Comparison of ENCODE assay signal across 22 cellular contexts in the genomic region with DNA sequence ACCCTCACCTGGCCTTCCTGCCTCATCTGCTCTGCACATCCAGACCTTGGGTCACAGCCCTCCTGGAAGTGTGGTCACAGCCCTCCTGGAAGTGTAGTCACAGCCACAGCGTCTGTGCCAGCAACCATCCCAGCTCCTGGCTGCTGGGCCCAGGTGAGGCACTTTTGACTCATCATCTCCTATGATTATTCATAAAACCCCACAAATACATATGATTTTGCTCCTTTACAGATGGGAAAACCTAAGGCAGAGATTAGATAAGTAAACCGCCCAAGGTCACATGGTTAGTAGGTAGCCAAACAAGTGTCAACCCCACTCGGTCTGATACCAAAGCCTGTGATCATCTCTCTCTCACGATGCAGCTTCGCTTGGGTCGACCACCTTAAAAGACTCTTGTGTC.
DNase-seq lines count a peak whose midpoint lies in the region; ATAC-seq, FAIRE-seq and TF ChIP-seq lines count a peak whose summit lies in the region.
"Had no signal": no experiment of that assay in that cellular context is flagged by ENCODE, and none has a peak within 500 bp of the region (broad histone marks: within the 10 kb centered on the region; RNA-seq: fewer than 3 reads in every experiment).

No MANE protein-coding gene starts in this region.

- ATAC-seq in K562 (no peak), GM18505 (IDR thresholded peaks at IDR 0.05; ENCODE audit: unreplicated experiment) (no peak), GM19455 (IDR thresholded peaks at IDR 0.05; ENCODE audit: unreplicated experiment) (no peak), Right ventricle myocardium inferior (no peak)
- ATAC-seq: activated T-helper 17 cell treated with anti-CD3 and anti-CD28 coated beads, Interleukin-2, amount 50 U/mL, for 72 hours; HepG2; psoas muscle; SK-N-SH treated with all-trans-retinoic acid at 6 μM for 48 hours; stimulated activated memory B cell treated with anti-CD40 and anti-IgM and Interleukin-4, amounts not matched to agents 10 μg/mL and 1 μg/mL and 100 μg/mL, for 72 hours; WTC11 had no signal

- POLR2A ChIA-PET in MCF 10A (lab: Yijun Ruan, JAX) = interaction anchor here (0.6 to 5.4 kb wide), 24 partner anchors 10 to 1127 kb away, joined by 3 to 110 read pairs (median 4); partner anchors contain the start of gene FAM204A
- POLR2A ChIA-PET in K562 (lab: Yijun Ruan, JAX) = interaction anchor here (1.3 kb wide), 1 partner anchor 10 kb away, joined by 5 read pairs; no protein-coding TSS in a partner anchor

- H3K9ac ChIP-seq in K562 (ENCODE audit: insufficient read depth in 1 of 2, low read depth in 2 of 2, low read length in 2 of 2) = no peak overlapping the region
- H3K9ac ChIP-seq: BLaER1 had no signal

- H3K27me3 ChIP-seq in breast epithelium = no peaks in the 10 kb centered on the region
- no peaks in the 10 kb centered on the region for H3K27me3 ChIP-seq in K562 (ENCODE audit: control insufficient read depth in 2 of 2, insufficient read depth in 2 of 2, low read length in 2 of 2)
- H3K27me3 ChIP-seq: BLaER1 had no signal

- no peaks in the 10 kb centered on the region for H3K27me3 Mint-ChIP-seq in MCF 10A (ENCODE audit: insufficient read depth, unreplicated experiment)

- peaks cover 52% of the 10 kb centered on the region for H3K4me1 Mint-ChIP-seq in MCF 10A (ENCODE audit: insufficient read depth, unreplicated experiment)
- H3K4me1 Mint-ChIP-seq: activated T-helper 17 cell treated with anti-CD3 and anti-CD28 coated beads, Interleukin-2, amount 50 U/mL, for 72 hours had no signal

- H3K36me3 Mint-ChIP-seq in MCF 10A (ENCODE audit: insufficient read depth, unreplicated experiment) = no peaks in the 10 kb centered on the region
- H3K36me3 Mint-ChIP-seq: brain; stimulated activated memory B cell treated with anti-CD40 and anti-IgM and Interleukin-4, amounts not matched to agents 10 μg/mL and 1 μg/mL and 100 μg/mL, for 72 hours; WTC11 had no signal

- no peak overlapping the region for H3K4me2 ChIP-seq in K562 (ENCODE audit: insufficient read depth, low read length)
- H3K4me2 ChIP-seq: BLaER1 had no signal

- in situ Hi-C loops in K562 (cut with MboI) = no loop called here

- no peak for TF ChIP-seq RAD21 in K562 (CRISPR knock-in tag; conservative IDR thresholded peaks at IDR 0.05 in 1 of 2, IDR thresholded peaks at IDR 0.05 in 1 of 2)

- peak overlapping the region; percentile 96 for H3K27ac Mint-ChIP-seq in MCF 10A (ENCODE audit: low read depth, unreplicated experiment)
- H3K27ac Mint-ChIP-seq: activated T-helper 17 cell treated with anti-CD3 and anti-CD28 coated beads, Interleukin-2, amount 50 U/mL, for 72 hours; brain; endodermal cell; stimulated activated memory B cell treated with anti-CD40 and anti-IgM and Interleukin-4, amounts not matched to agents 10 μg/mL and 1 μg/mL and 100 μg/mL, for 72 hours; WTC11 had no signal

- FAIRE-seq in K562 (lab: Jason Lieb, UNC) = no peak
- FAIRE-seq: H1, HepG2 had no signal

- H3K79me2 ChIP-seq in K562 (ENCODE audit: control insufficient read depth, insufficient read depth, low read length) = no peaks in the 10 kb centered on the region

- H2AFZ ChIP-seq in K562 (ENCODE audit: low read depth, low read length) = no peak overlapping the region; the same call in 1 of the 2 replicates

- peak overlapping the region; percentile 3 for H3K4me3 Mint-ChIP-seq in MCF 10A (ENCODE audit: unreplicated experiment)
- H3K4me3 Mint-ChIP-seq: activated T-helper 17 cell treated with anti-CD3 and anti-CD28 coated beads, Interleukin-2, amount 50 U/mL, for 72 hours; brain; endodermal cell; stimulated activated memory B cell treated with anti-CD40 and anti-IgM and Interleukin-4, amounts not matched to agents 10 μg/mL and 1 μg/mL and 100 μg/mL, for 72 hours; WTC11 had no signal

- no peaks in the 10 kb centered on the region for H3K9me1 ChIP-seq in K562 (ENCODE audit: control insufficient read depth, insufficient read depth, low read length)

- 36% methylated on average over 5 of the region's 6 CpGs for WGBS in K562 (ENCODE audit: insufficient coverage, low coverage, missing lambda C conversion rate)

- H3K4me3 ChIP-seq in breast epithelium = no peak overlapping the region
- no peak overlapping the region for H3K4me3 ChIP-seq in K562
- no peak overlapping the region for H3K4me3 ChIP-seq in fibroblast of the aortic adventitia (ENCODE audit: low read depth, low read length)
- H3K4me3 ChIP-seq: BLaER1, coronary artery, psoas muscle had no signal

- H3K9me3 ChIP-seq in breast epithelium = no peaks in the 10 kb centered on the region
- H3K9me3 ChIP-seq in K562 (replicated peaks; ENCODE audit: control insufficient read depth, insufficient read depth, low read depth, low read length) = no peaks in the 10 kb centered on the region
- H3K9me3 ChIP-seq: BLaER1, Caco-2, psoas muscle had no signal

- CTCF ChIA-PET in MCF 10A (lab: Yijun Ruan, JAX) (interaction anchor here (0.7 to 1.2 kb wide), 3 partner anchors 42 to 741 kb away, joined by 3 to 13 read pairs (median 4); no protein-coding TSS in a partner anchor), K562 (lab: Yijun Ruan, JAX; ENCODE audit: low intra/inter-chr PET ratio) (no interaction called here)

- DNase-seq in MCF 10A (ENCODE audit: unreplicated experiment) (peak; percentile 85), breast epithelium (ENCODE audit: low spot score in 2 of 2) (no peak), K562 (ENCODE audit: extremely low read depth in 1 of 4, low spot score in 3 of 4) (peak in 1 of 4 experiments; percentile 8), fibroblast of the aortic adventitia (ENCODE audit: low read depth) (peak; percentile 64), NAMALWA (ENCODE audit: low spot score) (no peak), Right ventricle myocardium inferior (ENCODE audit: missing footprints) (no peak)
- DNase-seq: activated CD8-positive, alpha-beta memory T cell treated with anti-CD3 and anti-CD28 coated beads, Interleukin-2, amount 50 U/mL, for 4 hours; Caco-2; endodermal cell; NCI-H510A; psoas muscle had no signal

- no peak for TF ChIP-seq EP300 in K562 (IDR thresholded peaks at IDR 0.05; ENCODE audit: low read length)

- no peaks in the 10 kb centered on the region for H3K4me1 ChIP-seq in breast epithelium
- peaks cover 0 to 16% of the 10 kb centered on the region in 2 experiments; a peak in 4 of 5 replicates for H3K4me1 ChIP-seq in K562 (replicated peaks in 1 of 2; ENCODE audit: control insufficient read depth in 2 of 2, insufficient read depth in 2 of 2, low read length in 2 of 2)
- H3K4me1 ChIP-seq: BLaER1, Caco-2, psoas muscle had no signal

- TF ChIP-seq POLR2A in breast epithelium (IDR thresholded peaks at IDR 0.05) (no peak), K562 (conservative IDR thresholded peaks at IDR 0.05) (no peak), GM18505 (IDR thresholded peaks at IDR 0.05; ENCODE audit: borderline replicate concordance, extremely low read depth, insufficient read depth, insufficient read length) (no peak)

- H4K20me1 ChIP-seq in K562 (replicated peaks; ENCODE audit: control insufficient read depth, insufficient read depth, low read length) = no peaks in the 10 kb centered on the region
- H4K20me1 ChIP-seq: BLaER1 had no signal

- intact Hi-C loops in MCF 10A (cut with micrococcal nuclease) (loop anchor here (1.0 to 5.0 kb wide), 3 partner anchors 22 to 300 kb away; no protein-coding TSS in a partner anchor), breast epithelium (cut with DNase I; ENCODE audit: low total_unique reads) (no loop called here), K562 (cut with micrococcal nuclease) (no loop called here), Right ventricle myocardium inferior (cut with DNase I) (no loop called here)

- TF ChIP-seq CTCF in MCF 10A (IDR thresholded peaks at IDR 0.05; ENCODE audit: unreplicated experiment) = no peak
- TF ChIP-seq CTCF in breast epithelium (IDR thresholded peaks at IDR 0.05) = no peak
- no peak for TF ChIP-seq CTCF in K562 (IDR thresholded peaks at IDR 0.05 in 2 of 3, conservative IDR thresholded peaks at IDR 0.05 in 1 of 3; ENCODE audit: insufficient read depth in 2 of 3, low read depth in 1 of 3, low read length in 3 of 3)
- TF ChIP-seq CTCF in fibroblast of the aortic adventitia (IDR thresholded peaks at IDR 0.05; ENCODE audit: insufficient read depth, low read length) = no peak

- no peaks in the 10 kb centered on the region for H3K36me3 ChIP-seq in breast epithelium
- H3K36me3 ChIP-seq in K562 (ENCODE audit: control insufficient read depth, insufficient read depth, low read length) = no peaks in the 10 kb centered on the region
- H3K36me3 ChIP-seq: BLaER1 had no signal

- H3K27ac ChIP-seq in breast epithelium = no peak overlapping the region
- H3K27ac ChIP-seq in K562 (ENCODE audit: extremely low read depth, low read depth, low read length) = no peak overlapping the region
- H3K27ac ChIP-seq: BLaER1, coronary artery, psoas muscle had no signal

- no TSS peak for BruUV-seq in MCF 10A (replicated peaks; lab: Mats Ljungman, UMichigan)
- BruUV-seq in K562 (replicated peaks; lab: Mats Ljungman, UMichigan) = no TSS peak

- H3K9me3 Mint-ChIP-seq in MCF 10A (ENCODE audit: unreplicated experiment) = peaks cover 4% of the 10 kb centered on the region
- H3K9me3 Mint-ChIP-seq: activated T-helper 17 cell treated with anti-CD3 and anti-CD28 coated beads, Interleukin-2, amount 50 U/mL, for 72 hours; endodermal cell; stimulated activated memory B cell treated with anti-CD40 and anti-IgM and Interleukin-4, amounts not matched to agents 10 μg/mL and 1 μg/mL and 100 μg/mL, for 72 hours; WTC11 had no signal

TF ChIP-seq in K562, 482 proteins besides CTCF, POLR2A, EP300 and RAD21:
- TF ChIP-seq C11orf30 (IDR thresholded peaks at IDR 0.05; ENCODE audit: low read depth) (no peak), TFE3 (CRISPR knock-in tag; IDR thresholded peaks at IDR 0.05) (peak; percentile 12; the same call in 1 of the 2 replicates)

Comparison
In these comparisons a context has a peak if more than half of its experiments do, and no peak if none do; other contexts are left out.
1. DNase-seq: peak in MCF 10A (single experiment) and fibroblast of the aortic adventitia (single experiment); none in breast epithelium (0 of 2), NAMALWA (single experiment) and Right ventricle myocardium inferior (single experiment).